In genomic region chr18:30622635-30623034, GRCh38 we compare ENCODE assay signal across 29 cellular contexts.
"Had no signal": no experiment of that assay in that cellular context is flagged by ENCODE, and none has a peak within 500 bp of the region (broad histone marks: within the 10 kb centered on the region; RNA-seq: fewer than 3 reads in every experiment).

No MANE protein-coding gene starts in this region.

- H3K9me3 Mint-ChIP-seq: nephron; stimulated activated naive CD8-positive, alpha-beta T cell treated with anti-CD3 and anti-CD28 coated beads, Interleukin-15, Interleukin-2, amounts not matched to agents 100 ng/mL and 50 ng/mL, for 24 hours had no signal

- H3K4me1 ChIP-seq: heart left ventricle, left lung, lower lobe of right lung, pancreas, prostate gland, transverse colon, upper lobe of left lung had no signal

- H3K9me3 ChIP-seq: left lung, lower lobe of right lung, pancreas, prostate gland, transverse colon, upper lobe of left lung had no signal

- H3K36me3 ChIP-seq: heart left ventricle, left lung, lower lobe of right lung, pancreas, prostate gland, transverse colon, upper lobe of left lung had no signal

- H3K4me1 Mint-ChIP-seq: immature natural killer cell; naive thymus-derived CD8-positive, alpha-beta T cell; nephron; stimulated activated effector memory CD8-positive, alpha-beta T cell treated with anti-CD3 and anti-CD28 coated beads, Interleukin-12 subunit alpha, Interleukin-12 subunit beta, amount 100 ng/mL, for 72 hours had no signal

- H3K27me3 ChIP-seq: heart left ventricle, left lung, pancreas, transverse colon, upper lobe of left lung had no signal

- ATAC-seq: heart left ventricle; left colon; left lung; lower lobe of right lung; naive thymus-derived CD8-positive, alpha-beta T cell; pancreas; right cardiac atrium; sciatic nerve; stimulated activated effector memory CD8-positive, alpha-beta T cell treated with anti-CD3 and anti-CD28 coated beads, Interleukin-12 subunit alpha, Interleukin-12 subunit beta, amount 100 ng/mL, for 72 hours had no signal

- H3K27ac Mint-ChIP-seq: immature natural killer cell; naive thymus-derived CD8-positive, alpha-beta T cell; nephron; stimulated activated effector memory CD8-positive, alpha-beta T cell treated with anti-CD3 and anti-CD28 coated beads, Interleukin-12 subunit alpha, Interleukin-12 subunit beta, amount 100 ng/mL, for 72 hours; stimulated activated naive CD8-positive, alpha-beta T cell treated with anti-CD3 and anti-CD28 coated beads, Interleukin-15, Interleukin-2, amounts not matched to agents 100 ng/mL and 50 ng/mL, for 24 hours had no signal

- DNase-seq: glutamatergic neuron; heart left ventricle; hypothalamus; immature natural killer cell; kidney; left colon; left lung; lower lobe of right lung; mammary epithelial cell; mesenchymal stem cell; naive thymus-derived CD8-positive, alpha-beta T cell; pancreas; posterior cingulate gyrus; retina; right cardiac atrium; stimulated activated CD4-positive, alpha-beta T cell treated with anti-CD3 and anti-CD28 coated beads, Interleukin-12 subunit alpha, Interleukin-12 subunit beta, amount 100 ng/mL, for 4 hours; stimulated activated CD4-positive, alpha-beta T cell treated with anti-CD3 and anti-CD28 coated beads, Interleukin-15, amount 100 ng/mL, for 24 hours; stimulated activated CD4-positive, alpha-beta T cell treated with anti-CD3 and anti-CD28 coated beads, Interleukin-2, amount 100 ng/mL, for 24 hours; stimulated activated CD4-positive, alpha-beta T cell treated with anti-CD3 and anti-CD28 coated beads, Interleukin-4, amount 100 ng/mL, for 24 hours; stimulated activated naive CD4-positive, alpha-beta T cell; substantia nigra; transverse colon; upper lobe of left lung had no signal

- H3K27ac ChIP-seq: heart left ventricle, left lung, lower lobe of right lung, pancreas, prostate gland, skin epidermis, transverse colon, upper lobe of left lung had no signal

- H3K36me3 Mint-ChIP-seq: immature natural killer cell; naive thymus-derived CD8-positive, alpha-beta T cell; stimulated activated effector memory CD8-positive, alpha-beta T cell treated with anti-CD3 and anti-CD28 coated beads, Interleukin-12 subunit alpha, Interleukin-12 subunit beta, amount 100 ng/mL, for 72 hours had no signal

- H3K4me3 Mint-ChIP-seq: immature natural killer cell; naive thymus-derived CD8-positive, alpha-beta T cell; nephron; stimulated activated effector memory CD8-positive, alpha-beta T cell treated with anti-CD3 and anti-CD28 coated beads, Interleukin-12 subunit alpha, Interleukin-12 subunit beta, amount 100 ng/mL, for 72 hours; stimulated activated naive CD8-positive, alpha-beta T cell treated with anti-CD3 and anti-CD28 coated beads, Interleukin-15, Interleukin-2, amounts not matched to agents 100 ng/mL and 50 ng/mL, for 24 hours had no signal

- H3K27me3 Mint-ChIP-seq: naive thymus-derived CD8-positive, alpha-beta T cell; stimulated activated naive CD8-positive, alpha-beta T cell treated with anti-CD3 and anti-CD28 coated beads, Interleukin-15, Interleukin-2, amounts not matched to agents 100 ng/mL and 50 ng/mL, for 24 hours had no signal

- H3K4me3 ChIP-seq: heart left ventricle, left lung, lower lobe of right lung, pancreas, prostate gland, skin epidermis, transverse colon, upper lobe of left lung had no signal
